ENCODE assay signal across 8 cellular contexts in genomic region chr20:13784893-13785715, GRCh38. TPM values are rescaled to one million over a fixed set of nuclear protein-coding genes. Genes with fewer than 3 reads are reported as not detected.
DNase-seq lines count a peak whose midpoint lies in the region; ATAC-seq and TF ChIP-seq lines count a peak whose summit lies in the region.

TSS of gene ESF1 (minus strand) at chr20:13784919. CDS start at chr20:13783140, 1,779 bp downstream.
TSS of gene NDUFAF5 (plus strand) at chr20:13785028. CDS start at chr20:13785069, 41 bp downstream.

- no peak within 1 kb of the TSS for H3K23ac ChIP-seq in H9 (ENCODE audit: insufficient read length, low read depth, low read length)

- H3K18ac ChIP-seq in H9 (ENCODE audit: insufficient read length, low read depth, low read length), result peak within 1 kb of the TSS; percentile 56

- H4K91ac ChIP-seq in H9 (ENCODE audit: insufficient read length, low read depth, low read length), result no peak within 1 kb of the TSS

- peak within 1 kb of the TSS; percentile 1 for H2AFZ ChIP-seq in H9 (ENCODE audit: low read length)

- peak within 1 kb of the TSS; percentile 66 for H3K14ac ChIP-seq in H9 (ENCODE audit: insufficient read depth, low read length)

- H4K20me1 ChIP-seq in H9 (ENCODE audit: control insufficient read depth, insufficient read depth, insufficient read length), result no peaks in the 10 kb centered on the region

- H3K27me3 Mint-ChIP-seq in H9 (ENCODE audit: low read depth), result no peaks in the 10 kb centered on the region
- H3K27me3 Mint-ChIP-seq in nephron progenitor cell (ENCODE audit: low read depth, poor library complexity), result no peaks in the 10 kb centered on the region
- H3K27me3 Mint-ChIP-seq in stimulated activated naive CD8-positive, alpha-beta T cell treated with anti-CD3 and anti-CD28 coated beads, Interleukin-15, amount 100 ng/mL, for 72 hours, result no peaks in the 10 kb centered on the region

- DNase-seq in ELR (ENCODE audit: low read depth), result peak; percentile 97
- DNase-seq in H9, result peak; percentile 96
- peak; percentile 97 for DNase-seq in MG63
- peak; percentile 98 for DNase-seq in SHP77 treated with DMSO at 0.1 percent for 48 hours (lab: John Stamatoyannopoulos, UW)
- DNase-seq in activated effector memory CD4-positive, alpha-beta T cell treated with anti-CD3 and anti-CD28 coated beads, Interleukin-2, amount 50 U/mL, for 16 hours, result peak; percentile 97
- peak; percentile 93 for DNase-seq in fibroblast of the conjunctiva (ENCODE audit: low read depth)
- DNase-seq in nephron progenitor cell, result peak; percentile 92
- DNase-seq in stimulated activated naive CD8-positive, alpha-beta T cell treated with anti-CD3 and anti-CD28 coated beads, Interleukin-15, amount 100 ng/mL, for 72 hours, result peak; percentile 90 to 94

- no CpG with 5 or more reads among the region's 54 CpGs for WGBS in H9 (ENCODE audit: extremely low coverage, insufficient read length, low lambda C conversion rate)

- no peaks in the 10 kb centered on the region for H3K79me1 ChIP-seq in H9 (ENCODE audit: insufficient read depth, low read depth, low read length, poor library complexity, severe bottlenecking)

- H4K5ac ChIP-seq in H9 (ENCODE audit: insufficient read length, low read depth, low read length), result no peak within 1 kb of the TSS

- H3K79me2 ChIP-seq in H9 (ENCODE audit: insufficient read depth, low read length), result peaks cover 21% of the 10 kb centered on the region

- no peak within 1 kb of the TSS for H3K56ac ChIP-seq in H9 (ENCODE audit: insufficient read length, low read depth, low read length)

- H3K4me3 Mint-ChIP-seq in H9 (peak within 1 kb of the TSS; percentile 96 to 98), nephron progenitor cell (peak within 1 kb of the TSS; percentile 98)
- peak within 1 kb of the TSS; percentile 92 to 93 for H3K4me3 Mint-ChIP-seq in stimulated activated naive CD8-positive, alpha-beta T cell treated with anti-CD3 and anti-CD28 coated beads, Interleukin-15, amount 100 ng/mL, for 72 hours

- no peak within 1 kb of the TSS; the same call in 1 of the 2 replicates for H3K4ac ChIP-seq in H9 (ENCODE audit: low read depth, low read length)

- peak within 1 kb of the TSS; percentile 95 for H3K9ac ChIP-seq in H9 (ENCODE audit: extremely low read depth, insufficient read length, low read length)

- peak within 1 kb of the TSS; percentile 8 for H3K27ac ChIP-seq in H9 (ENCODE audit: insufficient read length, low read depth, low read length)

- peak within 1 kb of the TSS; percentile 40 for H2BK120ac ChIP-seq in H9 (ENCODE audit: low read depth, low read length, poor library complexity, severe bottlenecking)

- no peak within 1 kb of the TSS for H2BK5ac ChIP-seq in H9 (ENCODE audit: insufficient read length, low read length)

- H3K9me3 ChIP-seq in H9 (ENCODE audit: control insufficient read depth, low read depth, low read length), result no peaks in the 10 kb centered on the region
- no peaks in the 10 kb centered on the region for H3K9me3 ChIP-seq in MG63

- TF ChIP-seq CTCF in H9 (conservative IDR thresholded peaks at IDR 0.05), result no peak
- TF ChIP-seq CTCF in nephron progenitor cell (IDR thresholded peaks at IDR 0.05), result no peak

- no peak within 1 kb of the TSS for H3T11ph ChIP-seq in H9 (ENCODE audit: low read length)

- H3K4me2 ChIP-seq in H9 (ENCODE audit: insufficient read depth, insufficient read length, low read length), result peak within 1 kb of the TSS; percentile 69

- H3K36me3 Mint-ChIP-seq in H9 (ENCODE audit: insufficient read depth in 1 of 3, low read depth in 3 of 3) (peaks cover 27 to 52% (median 42%) of the 10 kb centered on the region in 3 experiments), nephron progenitor cell (ENCODE audit: low read depth) (peaks cover 39% of the 10 kb centered on the region)

- no peak within 1 kb of the TSS for H2BK12ac ChIP-seq in H9 (ENCODE audit: insufficient read length, low read depth, low read length)

- H3K27ac Mint-ChIP-seq in H9 (peak within 1 kb of the TSS; percentile 94 to 99 (median 99)), nephron progenitor cell (peak within 1 kb of the TSS; percentile 99)
- H3K27ac Mint-ChIP-seq in stimulated activated naive CD8-positive, alpha-beta T cell treated with anti-CD3 and anti-CD28 coated beads, Interleukin-15, amount 100 ng/mL, for 72 hours, result peak within 1 kb of the TSS; percentile 97 to 100

- peaks cover 65% of the 10 kb centered on the region for H3K36me3 ChIP-seq in MG63

- H4K8ac ChIP-seq in H9 (replicated peaks; ENCODE audit: insufficient read length, low read depth, low read length), result no peak within 1 kb of the TSS

- H3K4me1 Mint-ChIP-seq in H9, result peaks cover 19 to 24% of the 10 kb centered on the region in 2 experiments
- peaks cover 52% of the 10 kb centered on the region for H3K4me1 Mint-ChIP-seq in nephron progenitor cell
- peaks cover 49% of the 10 kb centered on the region for H3K4me1 Mint-ChIP-seq in stimulated activated naive CD8-positive, alpha-beta T cell treated with anti-CD3 and anti-CD28 coated beads, Interleukin-15, amount 100 ng/mL, for 72 hours

- H3K9me3 Mint-ChIP-seq in H9 (no peaks in the 10 kb centered on the region; a peak in 1 of 5 replicates), nephron progenitor cell (no peaks in the 10 kb centered on the region)
- H3K9me3 Mint-ChIP-seq in stimulated activated naive CD8-positive, alpha-beta T cell treated with anti-CD3 and anti-CD28 coated beads, Interleukin-15, amount 100 ng/mL, for 72 hours, result no peaks in the 10 kb centered on the region

- peak; percentile 99 for ATAC-seq in stimulated activated naive CD8-positive, alpha-beta T cell treated with anti-CD3 and anti-CD28 coated beads, Interleukin-15, amount 100 ng/mL, for 72 hours

- H3K27me3 ChIP-seq in H9 (ENCODE audit: insufficient read depth, low read length) (no peaks in the 10 kb centered on the region), MG63 (no peaks in the 10 kb centered on the region)

- no peak within 1 kb of the TSS for H2BK20ac ChIP-seq in H9 (ENCODE audit: low read depth, low read length, poor library complexity, severe bottlenecking)

- H2AK5ac ChIP-seq in H9 (ENCODE audit: insufficient read length, low read length), result no peak within 1 kb of the TSS

- H3K4me3 ChIP-seq in MG63, result peak within 1 kb of the TSS; percentile 90

- H3K23me2 ChIP-seq in H9 (ENCODE audit: insufficient read length, low read depth, low read length, poor library complexity, severe bottlenecking), result peaks cover 11% of the 10 kb centered on the region

- H2BK15ac ChIP-seq in H9 (ENCODE audit: low read depth, low read length), result no peak within 1 kb of the TSS

- no peaks in the 10 kb centered on the region for H3K4me1 ChIP-seq in H9 (ENCODE audit: insufficient read depth, low read length)

RNA-seq across cellular contexts. Expression of gene ESF1, which starts in this region (rescaled TPM):
- 35.4 and 36.9 TPM in 2 replicates for total RNA-seq in H9 (2021)
- 5.9 and 21.6 TPM in 2 replicates for total RNA-seq in MG63 (2014; rRNA removed; shearing (Covaris generic); ENCODE audit: low replicate concordance)

RNA-seq across cellular contexts. Expression of gene NDUFAF5, which starts in this region (rescaled TPM):
- total RNA-seq in H9 (2021), result 35.9 and 40.2 TPM in 2 replicates
- total RNA-seq in MG63 (2014; rRNA removed; shearing (Covaris generic); ENCODE audit: low replicate concordance), result 39.2 and 48.8 TPM in 2 replicates

Comparison
In these comparisons a context has a peak if more than half of its experiments do, and no peak if none do; other contexts are left out.
1. Peak in every context shown above with its lines: DNase-seq, ATAC-seq, H3K4me3 ChIP-seq and H3K27ac ChIP-seq.